In the genomic region with DNA sequence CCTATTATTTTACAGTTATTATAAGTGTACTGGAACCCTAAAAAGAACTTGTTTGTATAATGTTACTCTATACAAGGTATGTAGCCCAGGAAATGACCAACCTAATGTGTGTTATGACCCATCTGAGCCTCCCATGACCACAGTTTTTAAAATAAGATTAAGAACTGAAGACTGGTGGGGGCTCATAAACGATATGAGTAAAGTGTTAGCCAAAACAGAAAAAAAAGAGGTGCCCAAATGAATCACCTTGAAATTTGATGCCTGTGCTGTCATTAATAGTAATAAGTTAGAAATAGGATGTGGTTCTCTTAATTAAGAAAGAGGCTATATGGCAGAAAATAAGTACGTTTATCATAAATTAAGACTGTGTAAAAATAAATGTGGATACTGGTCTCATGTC, we compare ENCODE assay signal across 5 cellular contexts. TPM values are rescaled to one million over a fixed set of nuclear protein-coding genes. Genes with fewer than 3 reads are reported as not detected.
"Had no signal": no experiment of that assay in that cellular context is flagged by ENCODE, and none has a peak within 500 bp of the region (broad histone marks: within the 10 kb centered on the region; RNA-seq: fewer than 3 reads in every experiment).

No MANE protein-coding gene starts in this region.

RNA-seq across cellular contexts. Expression of gene SAMD3, which starts 42.8 kb away (rescaled TPM):
- total RNA-seq: dermis blood vessel endothelial cell, dermis microvascular lymphatic vessel endothelial cell, endothelial cell of umbilical vein, epithelial cell of proximal tubule, gastrocnemius medialis had no signal
- polyA plus RNA-seq: endothelial cell of umbilical vein had no signal
